ENCODE assay signal across 13 cellular contexts in genomic region chr5:139492700-139493192, GRCh38. TPM values are rescaled to one million over a fixed set of nuclear protein-coding genes. Genes with fewer than 3 reads are reported as not detected.
A peak's percentile ranks its signal among the peaks of the same experiment; 100 is the strongest.
DNase-seq lines count a peak whose midpoint lies in the region; ATAC-seq and TF ChIP-seq lines count a peak whose summit lies in the region.
"Had no signal": no experiment of that assay in that cellular context is flagged by ENCODE, and none has a peak within 500 bp of the region (broad histone marks: within the 10 kb centered on the region; RNA-seq: fewer than 3 reads in every experiment).

No MANE protein-coding gene starts in this region.

- in situ Hi-C loops in GM13976 (cut with MboI; ENCODE audit: low sequenced_read_pairs, unreplicated experiment) = no loop called here

- intact Hi-C loops in body of pancreas (cut with DNase I) = no loop called here

- no peak overlapping the region for H2BK120ac ChIP-seq in mesenchymal stem cell (ENCODE audit: low read depth, low read length)

- H3K36me3 ChIP-seq in HEK293 (ENCODE audit: control insufficient read depth in 2 of 2, insufficient read depth in 1 of 2, low read length in 2 of 2) (no peaks in the 10 kb centered on the region), body of pancreas (replicated peaks in 1 of 2; ENCODE audit: insufficient read depth in 1 of 2, low read depth in 2 of 2) (no peaks in the 10 kb centered on the region), mesenchymal stem cell (ENCODE audit: control insufficient read depth in 1 of 2, insufficient read depth in 2 of 2, low read depth in 1 of 2, low read length in 2 of 2) (no peaks in the 10 kb centered on the region)

- H3K9ac ChIP-seq in mesenchymal stem cell (ENCODE audit: low read length) = peak overlapping the region; percentile 7

- peak; percentile 59 for DNase-seq in AG20443 (ENCODE audit: low spot score)
- DNase-seq in body of pancreas = peak in 1 of 4 donors; percentile 39
- DNase-seq in mesenchymal stem cell = peak; percentile 37
- no peak for DNase-seq in NCI-H524 (lab: John Stamatoyannopoulos, UW)
- DNase-seq in GM13976 (ENCODE audit: low spot score) = no peak
- DNase-seq: activated T-cell treated with anti-CD3 and anti-CD28 coated beads for 4 hours, GF-D8, NCI-H1092 treated with DMSO at 0.1 percent for 48 hours, testis had no signal

- CTCF ChIA-PET in HEK293 (lab: Yijun Ruan, JAX) = interaction anchor here (0.9 kb wide), 1 partner anchor 25 kb away, joined by 4 read pairs; no protein-coding TSS in a partner anchor

- no peak overlapping the region for H3K18ac ChIP-seq in mesenchymal stem cell (ENCODE audit: low read depth in 1 of 2, low read length in 2 of 2)

- no peaks in the 10 kb centered on the region for H3K79me1 ChIP-seq in mesenchymal stem cell (replicated peaks; ENCODE audit: low read length, poor library complexity, severe bottlenecking)

- H3K23ac ChIP-seq in mesenchymal stem cell (ENCODE audit: low read length in 2 of 2) = no peak overlapping the region

- no peak overlapping the region for H2BK5ac ChIP-seq in mesenchymal stem cell (ENCODE audit: low read depth, low read length, poor library complexity, severe bottlenecking)

- no peak overlapping the region for H2BK15ac ChIP-seq in mesenchymal stem cell (ENCODE audit: low read depth, poor library complexity, severe bottlenecking)

- POLR2A ChIA-PET in HEK293 (lab: Yijun Ruan, JAX) = no interaction called here

- no peak overlapping the region for H2AFZ ChIP-seq in mesenchymal stem cell (ENCODE audit: low read depth, low read length)

- no peak overlapping the region for H2AK5ac ChIP-seq in mesenchymal stem cell (ENCODE audit: low read length, severe bottlenecking)

- H3K4me3 ChIP-seq in HEK293 (ENCODE audit: low read depth, low read length) (no peak overlapping the region), body of pancreas (no peak overlapping the region), mesenchymal stem cell (ENCODE audit: insufficient read depth in 1 of 2, low read depth in 1 of 2, low read length in 2 of 2) (peak overlapping the region in 1 of 2 experiments; percentile 20)
- H3K4me3 ChIP-seq: testis had no signal

- H2BK12ac ChIP-seq in mesenchymal stem cell (ENCODE audit: low read length in 2 of 2) = no peak overlapping the region

- H3K27me3 ChIP-seq in body of pancreas (no peaks in the 10 kb centered on the region), mesenchymal stem cell (ENCODE audit: control insufficient read depth in 1 of 2, insufficient read depth in 1 of 2, low read length in 2 of 2) (no peaks in the 10 kb centered on the region)
- H3K27me3 ChIP-seq: testis had no signal

- peak overlapping the region; percentile 28 for H3K4me2 ChIP-seq in mesenchymal stem cell (ENCODE audit: low read length, poor library complexity, severe bottlenecking)

- no peak overlapping the region for H4K91ac ChIP-seq in mesenchymal stem cell (ENCODE audit: low read length)

- H3K4me1 ChIP-seq in HEK293 (ENCODE audit: control insufficient read depth, insufficient read depth, low read length) (no peaks in the 10 kb centered on the region), body of pancreas (peaks cover 5% of the 10 kb centered on the region), mesenchymal stem cell (ENCODE audit: control insufficient read depth, insufficient read depth, low read depth, low read length) (peaks cover 3% of the 10 kb centered on the region)
- H3K4me1 ChIP-seq: testis had no signal

- WGBS in body of pancreas, 2 donors = 36 to 38% methylated on average over 6 of the region's 6 CpGs
- 84% methylated on average over 6 of the region's 6 CpGs for WGBS in mesenchymal stem cell

- TF ChIP-seq POLR2A in body of pancreas (IDR thresholded peaks at IDR 0.05) = no peak

- TF ChIP-seq CTCF in HEK293 (tag by site-specific recombination; IDR thresholded peaks at IDR 0.05) = no peak
- TF ChIP-seq CTCF in body of pancreas (IDR thresholded peaks at IDR 0.05) = no peak
- TF ChIP-seq CTCF in GM13976 (IDR thresholded peaks at IDR 0.05; ENCODE audit: borderline replicate concordance, control extremely low read depth, extremely low read depth, insufficient read depth, missing control alignments) = no peak

- no peak overlapping the region for H3K14ac ChIP-seq in mesenchymal stem cell (ENCODE audit: low read length in 2 of 2)

- peak; percentile 71 for ATAC-seq in body of pancreas
- ATAC-seq in HG02642 (IDR thresholded peaks at IDR 0.05; ENCODE audit: poor library complexity, unreplicated experiment) = no peak
- ATAC-seq in GM19324 (IDR thresholded peaks at IDR 0.05; ENCODE audit: low FRiP score, unreplicated experiment) = no peak

- H3K9me3 ChIP-seq in HEK293 (ENCODE audit: control insufficient read depth, insufficient read depth, low read depth, low read length) = no peaks in the 10 kb centered on the region
- H3K9me3 ChIP-seq in body of pancreas = no peaks in the 10 kb centered on the region
- no peaks in the 10 kb centered on the region for H3K9me3 ChIP-seq in mesenchymal stem cell (ENCODE audit: control insufficient read depth, low read length)
- H3K9me3 ChIP-seq: testis had no signal

- H4K8ac ChIP-seq in mesenchymal stem cell (ENCODE audit: low read length) = no peak overlapping the region

- H3K4ac ChIP-seq in mesenchymal stem cell (ENCODE audit: low read depth in 1 of 2, low read length in 2 of 2) = no peak overlapping the region

- no peak overlapping the region for H3K27ac ChIP-seq in HEK293 (ENCODE audit: extremely low read depth, low read depth, low read length)
- peak overlapping the region; percentile 28 to 61 (median 39) for H3K27ac ChIP-seq in body of pancreas
- no peak overlapping the region for H3K27ac ChIP-seq in mesenchymal stem cell (ENCODE audit: low read length, poor library complexity, severe bottlenecking)
- H3K27ac ChIP-seq: epithelial cell of prostate had no signal

TF ChIP-seq in HEK293, 187 proteins besides CTCF, POLR2A, EP300 and RAD21:
- TF ChIP-seq ZBTB21 (tag by site-specific recombination; IDR thresholded peaks at IDR 0.05) = no peak
- TF ChIP-seq ZNF580 (tag by site-specific recombination; IDR thresholded peaks at IDR 0.05) = no peak
- TF ChIP-seq ZNF521 (tag by site-specific recombination; IDR thresholded peaks at IDR 0.05) = no peak
- TF ChIP-seq PBX3 (CRISPR knock-in tag; IDR thresholded peaks at IDR 0.05) = no peak
- 0 out of 2 replicates have a peak, but pooled peaks have one; percentile 16 for TF ChIP-seq ZBTB17 (tag by site-specific recombination; IDR thresholded peaks at IDR 0.05)
- no peak for TF ChIP-seq SP7 (tag by site-specific recombination; IDR thresholded peaks at IDR 0.05)
- peak; percentile 90 for TF ChIP-seq PRDM1 (tag by site-specific recombination; IDR thresholded peaks at IDR 0.05)
- TF ChIP-seq ZNF19 (tag by site-specific recombination; IDR thresholded peaks at IDR 0.05; ENCODE audit: low read depth) = no peak

RNA-seq across cellular contexts. Expression of gene STING1, which starts 10.2 kb away (rescaled TPM):
- total RNA-seq in body of pancreas = 10 to 100 TPM in 1 of 2 donors, 1 to 10 TPM in 1; 6.7 to 24.4 TPM
- polyA plus RNA-seq in mesenchymal stem cell (2013, experiment 1 of 2) = 63.5 TPM
- 59.7 TPM for polyA plus RNA-seq in mesenchymal stem cell (2013, experiment 2 of 2)

RNA-seq across cellular contexts. Expression of gene SMIM33, which starts 21.9 kb away (rescaled TPM):
- total RNA-seq in body of pancreas = not detected
- not detected for polyA plus RNA-seq in mesenchymal stem cell (2013, experiment 1 of 2)
- not detected for polyA plus RNA-seq in mesenchymal stem cell (2013, experiment 2 of 2)

RNA-seq across cellular contexts. Expression of gene ECSCR, which starts 30.2 kb away (rescaled TPM):
- 1 to 10 TPM; 2.6 to 6.2 TPM for total RNA-seq in body of pancreas
- polyA plus RNA-seq in mesenchymal stem cell (2013, experiment 1 of 2) = 0.30 TPM
- polyA plus RNA-seq in mesenchymal stem cell (2013, experiment 2 of 2) = 0.49 TPM

RNA-seq across cellular contexts. Expression of gene DNAJC18, which starts 53.4 kb away (rescaled TPM):
- 1 to 10 TPM; 1.6 to 3.0 TPM for total RNA-seq in body of pancreas
- 14.4 TPM for polyA plus RNA-seq in mesenchymal stem cell (2013, experiment 1 of 2)
- polyA plus RNA-seq in mesenchymal stem cell (2013, experiment 2 of 2) = 17.7 TPM

Comparison
In these comparisons a context has a peak if more than half of its experiments do, and no peak if none do; other contexts are left out.
1. DNase-seq: peak in AG20443 (single experiment) and mesenchymal stem cell (single experiment); none in NCI-H524 (0 of 2) and GM13976 (single experiment).
2. H3K27ac ChIP-seq: peak in body of pancreas (4 of 4); none in HEK293 (single experiment) and mesenchymal stem cell (single experiment).